In genomic region chr3:187021748-187022402, GRCh38 we compare ENCODE assay signal across 10 cellular contexts.
DNase-seq lines count a peak whose midpoint lies in the region; ATAC-seq and TF ChIP-seq lines count a peak whose summit lies in the region.
"Had no signal": no experiment of that assay in that cellular context is flagged by ENCODE, and none has a peak within 500 bp of the region (broad histone marks: within the 10 kb centered on the region; RNA-seq: fewer than 3 reads in every experiment).

No MANE protein-coding gene starts in this region.

- no peaks in the 10 kb centered on the region for H4K20me1 ChIP-seq in DOHH2 (ENCODE audit: control insufficient read depth, insufficient read depth, low read depth, low read length)

- TF ChIP-seq CTCF in DOHH2 (IDR thresholded peaks at IDR 0.05; ENCODE audit: low read depth, low read length, poor library complexity, severe bottlenecking), result no peak

- peak; percentile 49 for ATAC-seq in GM18907 (IDR thresholded peaks at IDR 0.05; ENCODE audit: unreplicated experiment)
- peak; percentile 41 for ATAC-seq in HG03066 (IDR thresholded peaks at IDR 0.05; ENCODE audit: low read depth, unreplicated experiment)
- ATAC-seq in activated naive CD8-positive, alpha-beta T cell treated with anti-CD3 and anti-CD28 coated beads, Interleukin-2, amount 50 U/mL, for 24 hours, result no peak

- H3F3A ChIP-seq in DOHH2 (ENCODE audit: control insufficient read depth, insufficient read depth), result peaks cover 51% of the 10 kb centered on the region

- peak overlapping the region; percentile 63 for H3K27ac Mint-ChIP-seq in activated naive CD8-positive, alpha-beta T cell treated with anti-CD3 and anti-CD28 coated beads, Interleukin-2, amount 50 U/mL, for 24 hours

- DNase-seq in activated naive CD8-positive, alpha-beta T cell treated with anti-CD3 and anti-CD28 coated beads, Interleukin-2, amount 50 U/mL, for 24 hours, result no peak
- DNase-seq in NCI-H446 (lab: John Stamatoyannopoulos, UW), result no peak
- DNase-seq in GOT3 (lab: John Stamatoyannopoulos, UW), result no peak
- no peak for DNase-seq in cortex of kidney (lab: John Stamatoyannopoulos, UW)
- DNase-seq in activated CD8-positive, alpha-beta memory T cell treated with anti-CD3 and anti-CD28 coated beads for 24 hours, result no peak
- DNase-seq: IMR-90, SHP77 treated with DMSO at 0.1 percent for 48 hours had no signal

- H3K36me3 ChIP-seq in DOHH2 (ENCODE audit: control insufficient read depth, low read length), result peaks cover 76% of the 10 kb centered on the region

- H3K4me3 ChIP-seq in DOHH2 (ENCODE audit: low read length), result peak overlapping the region; percentile 77

- no peaks in the 10 kb centered on the region for H3K9me3 ChIP-seq in DOHH2 (ENCODE audit: control insufficient read depth, insufficient read depth, low read length)

- H3K27ac ChIP-seq in DOHH2 (ENCODE audit: low read depth, low read length), result peak overlapping the region; percentile 98

- H3K79me2 ChIP-seq in DOHH2 (ENCODE audit: control insufficient read depth, low read length), result peaks cover 91% of the 10 kb centered on the region

- H3K27me3 ChIP-seq in DOHH2 (ENCODE audit: control insufficient read depth, low read length), result no peaks in the 10 kb centered on the region

- no peaks in the 10 kb centered on the region for H3K27me3 Mint-ChIP-seq in activated naive CD8-positive, alpha-beta T cell treated with anti-CD3 and anti-CD28 coated beads, Interleukin-2, amount 50 U/mL, for 24 hours

- H3K9me2 ChIP-seq in DOHH2 (replicated peaks; ENCODE audit: control insufficient read depth, low read length), result no peaks in the 10 kb centered on the region

- H3K4me1 ChIP-seq in DOHH2 (ENCODE audit: control insufficient read depth, low read length), result peaks cover 90% of the 10 kb centered on the region

- H3K4me1 Mint-ChIP-seq in activated naive CD8-positive, alpha-beta T cell treated with anti-CD3 and anti-CD28 coated beads, Interleukin-2, amount 50 U/mL, for 24 hours, result peaks cover 76% of the 10 kb centered on the region

- peak overlapping the region; percentile 70 for H3K4me3 Mint-ChIP-seq in activated naive CD8-positive, alpha-beta T cell treated with anti-CD3 and anti-CD28 coated beads, Interleukin-2, amount 50 U/mL, for 24 hours

- H3K4me2 ChIP-seq in DOHH2 (ENCODE audit: low read length), result peak overlapping the region; percentile 85

- peaks cover 17% of the 10 kb centered on the region for H3K36me3 Mint-ChIP-seq in activated naive CD8-positive, alpha-beta T cell treated with anti-CD3 and anti-CD28 coated beads, Interleukin-2, amount 50 U/mL, for 24 hours (ENCODE audit: low read depth)

- no peaks in the 10 kb centered on the region for H3K9me3 Mint-ChIP-seq in activated naive CD8-positive, alpha-beta T cell treated with anti-CD3 and anti-CD28 coated beads, Interleukin-2, amount 50 U/mL, for 24 hours
